ENCODE assay signal across 21 cellular contexts in the genomic region with DNA sequence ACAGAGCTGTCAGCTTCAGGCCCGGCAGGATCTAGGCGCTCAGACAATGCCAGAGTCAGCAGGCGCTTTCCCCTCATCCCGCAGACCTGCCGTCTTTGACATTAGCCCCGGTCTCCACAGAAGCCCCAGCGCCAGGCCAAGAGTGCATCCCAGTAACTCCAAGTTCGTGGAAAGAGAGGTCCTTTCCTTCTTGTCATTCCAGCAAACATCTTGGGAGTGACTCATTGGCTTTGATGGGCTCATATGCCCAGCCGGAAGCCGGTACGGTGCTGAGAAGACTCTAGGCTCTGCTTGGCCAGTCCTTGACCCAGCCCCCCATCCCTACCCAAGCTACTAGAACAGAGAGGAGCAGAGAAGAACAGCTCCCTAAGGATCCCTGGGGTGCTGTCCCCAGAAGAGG.
DNase-seq lines count a peak whose midpoint lies in the region; ATAC-seq and TF ChIP-seq lines count a peak whose summit lies in the region.
"Had no signal": no experiment of that assay in that cellular context is flagged by ENCODE, and none has a peak within 500 bp of the region (broad histone marks: within the 10 kb centered on the region; RNA-seq: fewer than 3 reads in every experiment).

No MANE protein-coding gene starts in this region.

- H3K36me3 Mint-ChIP-seq in glutamatergic neuron (ENCODE audit: unreplicated experiment) = no peaks in the 10 kb centered on the region
- H3K36me3 Mint-ChIP-seq in activated CD4-positive, alpha-beta T cell treated with anti-CD3 and anti-CD28 coated beads, Interleukin-2, amount 10 ng/mL, durations not matched to agents 24 days and 14 days (ENCODE audit: low read depth) = no peaks in the 10 kb centered on the region
- H3K36me3 Mint-ChIP-seq: CD8-positive, alpha-beta T cell had no signal

- H3K9ac ChIP-seq in GM23248 = no peak overlapping the region

- H3K27ac ChIP-seq in heart right ventricle (no peak overlapping the region), GM23248 (no peak overlapping the region), upper lobe of right lung (no peak overlapping the region)
- H3K27ac ChIP-seq: 22Rv1, Peyer's patch, SK-N-MC had no signal

- TF ChIP-seq CTCF in heart right ventricle (IDR thresholded peaks at IDR 0.05) (no peak), glutamatergic neuron (IDR thresholded peaks at IDR 0.05; ENCODE audit: partially characterized antibody, unreplicated experiment) (no peak), upper lobe of right lung (IDR thresholded peaks at IDR 0.05) (no peak)

- intact Hi-C loops in Right ventricle myocardium superior (cut with DNase I) = no loop called here
- intact Hi-C loops in heart right ventricle (cut with DNase I) = loop anchor here in 1 of 10 donors (5.0 kb wide), 1 partner anchor 378 kb away; no protein-coding TSS in a partner anchor
- intact Hi-C loops in upper lobe of right lung (cut with DNase I) = no loop called here
- intact Hi-C loops in activated CD4-positive, alpha-beta T cell treated with anti-CD3 and anti-CD28 coated beads, Interleukin-2, amount 10 ng/mL, durations not matched to agents 24 days and 14 days (cut with micrococcal nuclease) = no loop called here

- H3K4me1 ChIP-seq in heart right ventricle (peaks cover 0 to 4% (median 0%) of the 10 kb centered on the region in 9 donors), GM23248 (ENCODE audit: insufficient read depth) (no peaks in the 10 kb centered on the region), upper lobe of right lung (no peaks in the 10 kb centered on the region)

- H3K36me3 ChIP-seq in heart right ventricle = no peaks in the 10 kb centered on the region
- no peaks in the 10 kb centered on the region for H3K36me3 ChIP-seq in GM23248 (ENCODE audit: low read depth)
- H3K36me3 ChIP-seq in upper lobe of right lung = no peaks in the 10 kb centered on the region
- H3K36me3 ChIP-seq: MG63, Peyer's patch had no signal

- H3K4me2 ChIP-seq in GM23248 (ENCODE audit: unreplicated experiment) = no peak overlapping the region

- H3K9me3 Mint-ChIP-seq in glutamatergic neuron (ENCODE audit: unreplicated experiment) = peaks cover 2% of the 10 kb centered on the region
- H3K9me3 Mint-ChIP-seq in activated CD4-positive, alpha-beta T cell treated with anti-CD3 and anti-CD28 coated beads, Interleukin-2, amount 10 ng/mL, durations not matched to agents 24 days and 14 days = no peaks in the 10 kb centered on the region
- H3K9me3 Mint-ChIP-seq: CD8-positive, alpha-beta T cell had no signal

- no peaks in the 10 kb centered on the region for H3K9me2 ChIP-seq in GM23248 (ENCODE audit: insufficient read depth)

- H3K9me3 ChIP-seq in heart right ventricle (no peaks in the 10 kb centered on the region), GM23248 (ENCODE audit: low read depth) (no peaks in the 10 kb centered on the region), upper lobe of right lung (no peaks in the 10 kb centered on the region)
- H3K9me3 ChIP-seq: MG63, Peyer's patch had no signal

- H3K79me2 ChIP-seq in GM23248 (ENCODE audit: insufficient read depth) = no peaks in the 10 kb centered on the region

- H2AFZ ChIP-seq in GM23248 = no peak overlapping the region

- H3K4me1 Mint-ChIP-seq in glutamatergic neuron (ENCODE audit: low read depth, unreplicated experiment) = peaks cover 22% of the 10 kb centered on the region
- H3K4me1 Mint-ChIP-seq in activated CD4-positive, alpha-beta T cell treated with anti-CD3 and anti-CD28 coated beads, Interleukin-2, amount 10 ng/mL, durations not matched to agents 24 days and 14 days = no peaks in the 10 kb centered on the region

- no peak overlapping the region for H3K4me3 Mint-ChIP-seq in glutamatergic neuron (ENCODE audit: unreplicated experiment)
- H3K4me3 Mint-ChIP-seq in activated CD4-positive, alpha-beta T cell treated with anti-CD3 and anti-CD28 coated beads, Interleukin-2, amount 10 ng/mL, durations not matched to agents 24 days and 14 days = no peak overlapping the region
- H3K4me3 Mint-ChIP-seq: CD8-positive, alpha-beta T cell had no signal

- no peak overlapping the region for H3K27ac Mint-ChIP-seq in glutamatergic neuron (ENCODE audit: unreplicated experiment)
- no peak overlapping the region for H3K27ac Mint-ChIP-seq in activated CD4-positive, alpha-beta T cell treated with anti-CD3 and anti-CD28 coated beads, Interleukin-2, amount 10 ng/mL, durations not matched to agents 24 days and 14 days
- H3K27ac Mint-ChIP-seq: CD8-positive, alpha-beta T cell had no signal

- in situ Hi-C loops in GM23248 (cut with MboI) = no loop called here

- H4K20me1 ChIP-seq in GM23248 (ENCODE audit: insufficient read depth) = no peaks in the 10 kb centered on the region

- H3K4me3 ChIP-seq in heart right ventricle (no peak overlapping the region), GM23248 (no peak overlapping the region), upper lobe of right lung (no peak overlapping the region)
- H3K4me3 ChIP-seq: MG63, Peyer's patch, SK-N-MC had no signal

- no peak for ATAC-seq in Right ventricle myocardium superior (ENCODE audit: poor library complexity)
- no peak for ATAC-seq in heart right ventricle
- ATAC-seq in upper lobe of right lung = no peak
- ATAC-seq: CD8-positive, alpha-beta T cell had no signal

- DNase-seq in Right ventricle myocardium superior (peak; percentile 9), heart right ventricle (no peak), GM23248 (peak; percentile 36), glutamatergic neuron (peak; percentile 7), upper lobe of right lung (peak; percentile 40), NCI-H446 treated with DMSO at 0.1 percent for 48 hours (lab: John Stamatoyannopoulos, UW) (no peak), NCI-H345 (lab: John Stamatoyannopoulos, UW) (no peak)
- no peak for DNase-seq in activated CD4-positive, alpha-beta T cell treated with anti-CD3 and anti-CD28 coated beads, Interleukin-2, amount 10 ng/mL, durations not matched to agents 24 days and 14 days
- DNase-seq: Calu3; CD8-positive, alpha-beta T cell; HCEC 1CT; Kasumi-1; MG63; NCI-H1092; NCI-H1436 treated with DMSO at 0.1 percent for 48 hours; NCI-H2029 treated with DMSO at 0.1 percent for 48 hours; NCI-H2171 treated with DMSO at 0.1 percent for 48 hours; SHP77 had no signal

- H3K27me3 ChIP-seq in heart right ventricle = peaks cover 0 to 94% (median 73%) of the 10 kb centered on the region in 7 donors
- peaks cover 42% of the 10 kb centered on the region for H3K27me3 ChIP-seq in GM23248 (replicated peaks; ENCODE audit: insufficient read depth)
- peaks cover 22% of the 10 kb centered on the region for H3K27me3 ChIP-seq in upper lobe of right lung
- H3K27me3 ChIP-seq: Peyer's patch had no signal

- peaks cover 5% of the 10 kb centered on the region for H3K27me3 Mint-ChIP-seq in glutamatergic neuron (ENCODE audit: unreplicated experiment)
- H3K27me3 Mint-ChIP-seq in activated CD4-positive, alpha-beta T cell treated with anti-CD3 and anti-CD28 coated beads, Interleukin-2, amount 10 ng/mL, durations not matched to agents 24 days and 14 days = no peaks in the 10 kb centered on the region

- WGBS in heart right ventricle, 2 donors = 88 to 90% methylated on average over 11 of the region's 11 CpGs
- 28 to 37% methylated on average over 11 of the region's 11 CpGs for WGBS in GM23248 (ENCODE audit: low coverage in 1 of 2, low lambda C conversion rate in 2 of 2, missing lambda C conversion rate in 2 of 2), 2 experiments

- no peaks in the 10 kb centered on the region for H3F3A ChIP-seq in GM23248 (ENCODE audit: insufficient read depth)

Comparison
In these comparisons a context has a peak if more than half of its experiments do, and no peak if none do; other contexts are left out.
1. DNase-seq: peak in Right ventricle myocardium superior (single experiment), GM23248 (single experiment), glutamatergic neuron (single experiment) and upper lobe of right lung (single experiment); none in heart right ventricle (0 of 2), NCI-H446 treated with DMSO at 0.1 percent for 48 hours (single experiment), activated CD4-positive, alpha-beta T cell treated with anti-CD3 and anti-CD28 coated beads, Interleukin-2, amount 10 ng/mL, durations not matched to agents 24 days and 14 days (single experiment) and NCI-H345 (single experiment).